ENCODE assay signal across 22 cellular contexts in genomic region chr14:75540479-75540851, GRCh38. TPM values are rescaled to one million over a fixed set of nuclear protein-coding genes. Genes with fewer than 3 reads are reported as not detected.
DNase-seq lines count a peak whose midpoint lies in the region; ATAC-seq and TF ChIP-seq lines count a peak whose summit lies in the region.
"Had no signal": no experiment of that assay in that cellular context is flagged by ENCODE, and none has a peak within 500 bp of the region (broad histone marks: within the 10 kb centered on the region; RNA-seq: fewer than 3 reads in every experiment).

No MANE protein-coding gene starts in this region.

- peak overlapping the region; percentile 24; the same call in 1 of the 2 replicates for H3K4me3 ChIP-seq in GM06990 (replicated peaks; ENCODE audit: low read depth, low read length)
- no peak overlapping the region for H3K4me3 ChIP-seq in MG63
- H3K4me3 ChIP-seq: prostate gland, smooth muscle cell had no signal

- DNase-seq in T-helper 2 cell treated with Interferon-gamma antibody and Interleukin-4, amounts not matched to agents 5 μg/mL and 100 μg/mL, for 36 hours (ENCODE audit: low spot score) = no peak
- no peak for DNase-seq in T-helper 2 cell
- no peak for DNase-seq in GM06990 (ENCODE audit: extremely low read depth, insufficient read length)
- no peak for DNase-seq in activated CD8-positive, alpha-beta T cell treated with anti-CD3 and anti-CD28 coated beads, Interleukin-2, amount 10 ng/mL, durations not matched to agents 7 days and 5 days
- DNase-seq in immature natural killer cell = no peak
- DNase-seq in MG63 = no peak
- DNase-seq in activated gamma-delta T cell (lab: John Stamatoyannopoulos, UW) = no peak
- no peak for DNase-seq in NCI-H187 treated with DMSO at 0.1 percent for 48 hours (lab: John Stamatoyannopoulos, UW)
- DNase-seq: 8988T, DMS 273 treated with DMSO at 0.1 percent for 48 hours, foreskin melanocyte, H9, mesendoderm, MV-4-11, NCI-H2029 treated with DMSO at 0.1 percent for 48 hours, NCI-H446, nephron progenitor cell, RPMI8226 had no signal

- H3K27me3 ChIP-seq in GM06990 (replicated peaks; ENCODE audit: control insufficient read depth, insufficient read depth, low read length) (no peaks in the 10 kb centered on the region), MG63 (no peaks in the 10 kb centered on the region)

- peaks cover 59% of the 10 kb centered on the region for H3K4me1 Mint-ChIP-seq in T-helper 2 cell treated with Interferon-gamma antibody and Interleukin-4, amounts not matched to agents 5 μg/mL and 100 μg/mL, for 36 hours (ENCODE audit: low read depth)
- peaks cover 46% of the 10 kb centered on the region for H3K4me1 Mint-ChIP-seq in activated CD8-positive, alpha-beta T cell treated with anti-CD3 and anti-CD28 coated beads, Interleukin-2, amount 10 ng/mL, durations not matched to agents 7 days and 5 days (ENCODE audit: low read depth)
- peaks cover 56 to 83% of the 10 kb centered on the region in 2 donors for H3K4me1 Mint-ChIP-seq in immature natural killer cell

- no peaks in the 10 kb centered on the region for H3K9me3 ChIP-seq in MG63
- H3K9me3 ChIP-seq: prostate gland had no signal

- H3K4me3 Mint-ChIP-seq in T-helper 2 cell treated with Interferon-gamma antibody and Interleukin-4, amounts not matched to agents 5 μg/mL and 100 μg/mL, for 36 hours = no peak overlapping the region
- no peak overlapping the region for H3K4me3 Mint-ChIP-seq in activated CD8-positive, alpha-beta T cell treated with anti-CD3 and anti-CD28 coated beads, Interleukin-2, amount 10 ng/mL, durations not matched to agents 7 days and 5 days
- H3K4me3 Mint-ChIP-seq in immature natural killer cell = no peak overlapping the region
- H3K4me3 Mint-ChIP-seq: H9, nephron progenitor cell had no signal

- no peaks in the 10 kb centered on the region for H3K9me3 Mint-ChIP-seq in T-helper 2 cell treated with Interferon-gamma antibody and Interleukin-4, amounts not matched to agents 5 μg/mL and 100 μg/mL, for 36 hours
- H3K9me3 Mint-ChIP-seq in activated CD8-positive, alpha-beta T cell treated with anti-CD3 and anti-CD28 coated beads, Interleukin-2, amount 10 ng/mL, durations not matched to agents 7 days and 5 days (ENCODE audit: insufficient read depth) = no peaks in the 10 kb centered on the region
- H3K9me3 Mint-ChIP-seq in immature natural killer cell = no peaks in the 10 kb centered on the region
- H3K9me3 Mint-ChIP-seq: H9, nephron progenitor cell had no signal

- peaks cover 27% of the 10 kb centered on the region for H3K36me3 Mint-ChIP-seq in T-helper 2 cell treated with Interferon-gamma antibody and Interleukin-4, amounts not matched to agents 5 μg/mL and 100 μg/mL, for 36 hours (ENCODE audit: low read depth)
- peaks cover 28% of the 10 kb centered on the region for H3K36me3 Mint-ChIP-seq in activated CD8-positive, alpha-beta T cell treated with anti-CD3 and anti-CD28 coated beads, Interleukin-2, amount 10 ng/mL, durations not matched to agents 7 days and 5 days (ENCODE audit: low read depth)
- H3K36me3 Mint-ChIP-seq in immature natural killer cell = peaks cover 0 to 6% (median 4%) of the 10 kb centered on the region in 3 donors

- CTCF ChIA-PET in activated CD8-positive, alpha-beta T cell treated with anti-CD3 and anti-CD28 coated beads, Interleukin-2, amount 10 ng/mL, durations not matched to agents 7 days and 5 days (lab: Charles Lee) = interaction anchor here (0.8 to 3.8 kb wide), 11 partner anchors 13 to 115 kb away, joined by 3 to 31 read pairs (median 6); partner anchors contain the start of genes BATF and FLVCR2

- TF ChIP-seq CTCF in GM06990 (IDR thresholded peaks at IDR 0.05; ENCODE audit: insufficient read depth, low read length, poor library complexity, severe bottlenecking) = no peak

- H3K27ac Mint-ChIP-seq in T-helper 2 cell treated with Interferon-gamma antibody and Interleukin-4, amounts not matched to agents 5 μg/mL and 100 μg/mL, for 36 hours = peak overlapping the region; percentile 75
- peak overlapping the region; percentile 15 for H3K27ac Mint-ChIP-seq in activated CD8-positive, alpha-beta T cell treated with anti-CD3 and anti-CD28 coated beads, Interleukin-2, amount 10 ng/mL, durations not matched to agents 7 days and 5 days
- H3K27ac Mint-ChIP-seq in immature natural killer cell = peak overlapping the region; percentile 20 to 96 (median 94)
- H3K27ac Mint-ChIP-seq: H9, nephron progenitor cell had no signal

- no peaks in the 10 kb centered on the region for H3K27me3 Mint-ChIP-seq in T-helper 2 cell treated with Interferon-gamma antibody and Interleukin-4, amounts not matched to agents 5 μg/mL and 100 μg/mL, for 36 hours (ENCODE audit: low read depth)
- no peaks in the 10 kb centered on the region for H3K27me3 Mint-ChIP-seq in activated CD8-positive, alpha-beta T cell treated with anti-CD3 and anti-CD28 coated beads, Interleukin-2, amount 10 ng/mL, durations not matched to agents 7 days and 5 days (ENCODE audit: low read depth)
- peaks cover 0 to 2% (median 0%) of the 10 kb centered on the region in 3 donors for H3K27me3 Mint-ChIP-seq in immature natural killer cell (ENCODE audit: low read depth in 3 of 3)

- H3K36me3 ChIP-seq in GM06990 (ENCODE audit: control insufficient read depth, insufficient read depth, low read length) (peaks cover 6% of the 10 kb centered on the region; the same call in 1 of the 2 replicates), MG63 (no peaks in the 10 kb centered on the region)
- H3K36me3 ChIP-seq: prostate gland had no signal

- POLR2A ChIA-PET in activated CD8-positive, alpha-beta T cell treated with anti-CD3 and anti-CD28 coated beads, Interleukin-2, amount 10 ng/mL, durations not matched to agents 7 days and 5 days (lab: Charles Lee) = interaction anchor here (5.6 kb wide), 1 partner anchor 18 kb away, joined by 56 read pairs; the partner anchor contains the start of gene BATF

- ATAC-seq in activated CD8-positive, alpha-beta T cell treated with anti-CD3 and anti-CD28 coated beads, Interleukin-2, amount 10 ng/mL, durations not matched to agents 7 days and 5 days = no peak

RNA-seq across cellular contexts. Expression of gene BATF, which starts 18.2 kb away (rescaled TPM):
- total RNA-seq in activated CD8-positive, alpha-beta T cell treated with anti-CD3 and anti-CD28 coated beads, Interleukin-2, amount 10 ng/mL, durations not matched to agents 7 days and 5 days = 10 to 100 TPM; 41.3 to 41.6 TPM
- polyA plus RNA-seq in immature natural killer cell = 10 to 100 TPM; 61.7 to 97.4 (median 95.6) TPM
- total RNA-seq in MG63 (2014; rRNA removed; shearing (Covaris generic); ENCODE audit: low replicate concordance) = not detected in 2 replicates
- total RNA-seq: epithelial cell of proximal tubule, H9, smooth muscle cell had no signal
- polyA plus RNA-seq: BJ, smooth muscle cell had no signal

RNA-seq across cellular contexts. Expression of gene FLVCR2, which starts 38.0 kb away (rescaled TPM):
- 1 to 10 TPM in 1 of 2 experiments, under 1 TPM in 1; 0.79 to 5.5 TPM for total RNA-seq in activated CD8-positive, alpha-beta T cell treated with anti-CD3 and anti-CD28 coated beads, Interleukin-2, amount 10 ng/mL, durations not matched to agents 7 days and 5 days
- 1 to 10 TPM in 1 of 3 donors, under 1 TPM in 1, not detected in 1; 0.24 to 1.4 TPM for polyA plus RNA-seq in immature natural killer cell
- 0.43 and 0.72 TPM in 2 replicates for total RNA-seq in MG63 (2014; rRNA removed; shearing (Covaris generic); ENCODE audit: low replicate concordance)

Comparison
In these comparisons a context has a peak if more than half of its experiments do, and no peak if none do; other contexts are left out.
1. H3K27ac Mint-ChIP-seq: peak in every context shown above with its lines; median percentile 94 in immature natural killer cell; 75 in T-helper 2 cell treated with Interferon-gamma antibody and Interleukin-4, amounts not matched to agents 5 μg/mL and 100 μg/mL, for 36 hours; 15 in activated CD8-positive, alpha-beta T cell treated with anti-CD3 and anti-CD28 coated beads, Interleukin-2, amount 10 ng/mL, durations not matched to agents 7 days and 5 days.
2. RNA of gene BATF, which starts 18.2 kb away (total RNA-seq): 41.3 to 41.6 TPM in activated CD8-positive, alpha-beta T cell treated with anti-CD3 and anti-CD28 coated beads, Interleukin-2, amount 10 ng/mL, durations not matched to agents 7 days and 5 days; not detected in MG63; every median in the first group is over 10 times any median in the second.